Comparison of ENCODE assay signal across 21 cellular contexts in genomic region chr12:19203539-19204506, GRCh38.
DNase-seq lines count a peak whose midpoint lies in the region; ATAC-seq and TF ChIP-seq lines count a peak whose summit lies in the region.
"Had no signal": no experiment of that assay in that cellular context is flagged by ENCODE, and none has a peak within 500 bp of the region (broad histone marks: within the 10 kb centered on the region; RNA-seq: fewer than 3 reads in every experiment).

No MANE protein-coding gene starts in this region.

- no peak overlapping the region for H3K27ac Mint-ChIP-seq in activated T-helper 17 cell treated with anti-CD3 and anti-CD28 coated beads, Interleukin-2, amount 50 U/mL, for 72 hours
- no peak overlapping the region for H3K27ac Mint-ChIP-seq in stimulated activated memory B cell treated with anti-CD40 and anti-IgM and Interleukin-4, amounts not matched to agents 10 μg/mL and 1 μg/mL and 100 μg/mL, for 72 hours
- H3K27ac Mint-ChIP-seq: CD8-positive, alpha-beta T cell had no signal

- H3K27ac ChIP-seq in left ventricle myocardium inferior (replicated peaks), result no peak overlapping the region
- H3K27ac ChIP-seq in ovary, result no peak overlapping the region
- H3K27ac ChIP-seq: A549, BLaER1 had no signal

- H3K4me3 Mint-ChIP-seq in activated T-helper 17 cell treated with anti-CD3 and anti-CD28 coated beads, Interleukin-2, amount 50 U/mL, for 72 hours, result no peak overlapping the region
- H3K4me3 Mint-ChIP-seq in stimulated activated memory B cell treated with anti-CD40 and anti-IgM and Interleukin-4, amounts not matched to agents 10 μg/mL and 1 μg/mL and 100 μg/mL, for 72 hours, result no peak overlapping the region
- H3K4me3 Mint-ChIP-seq: CD8-positive, alpha-beta T cell had no signal

- H3K4me3 ChIP-seq in left ventricle myocardium inferior (no peak overlapping the region), ovary (no peak overlapping the region)
- H3K4me3 ChIP-seq: A549, BLaER1, GM12878, K562 had no signal

- ATAC-seq in Right ventricle myocardium superior (ENCODE audit: poor library complexity) (peak; percentile 34), GM19035 (IDR thresholded peaks at IDR 0.05; ENCODE audit: unreplicated experiment) (no peak)
- peak; percentile 21 for ATAC-seq in activated T-helper 17 cell treated with anti-CD3 and anti-CD28 coated beads, Interleukin-2, amount 50 U/mL, for 72 hours (replicated peaks)
- peak; percentile 47 for ATAC-seq in stimulated activated memory B cell treated with anti-CD40 and anti-IgM and Interleukin-4, amounts not matched to agents 10 μg/mL and 1 μg/mL and 100 μg/mL, for 72 hours
- ATAC-seq: A549; CD8-positive, alpha-beta T cell; GM12878; K562; SK-N-SH treated with all-trans-retinoic acid at 6 μM for 48 hours had no signal

- intact Hi-C loops in Right ventricle myocardium superior (cut with DNase I), result no loop called here
- intact Hi-C loops in left ventricle myocardium inferior (cut with micrococcal nuclease), result no loop called here
- intact Hi-C loops in ovary (cut with DNase I), result no loop called here

- in situ Hi-C loops in KBM-7 (cut with MboI; ENCODE audit: low pct_unique_long_range_greater_than_20kb, low sequenced_read_pairs), result no loop called here

- no peaks in the 10 kb centered on the region for H3K27me3 ChIP-seq in left ventricle myocardium inferior (ENCODE audit: low read depth)
- no peaks in the 10 kb centered on the region for H3K27me3 ChIP-seq in ovary
- H3K27me3 ChIP-seq: BLaER1 had no signal

- no peak for TF ChIP-seq EP300 in ovary (IDR thresholded peaks at IDR 0.05)

- H3K36me3 ChIP-seq in left ventricle myocardium inferior, result no peaks in the 10 kb centered on the region
- no peaks in the 10 kb centered on the region for H3K36me3 ChIP-seq in ovary
- H3K36me3 ChIP-seq: BLaER1 had no signal

- no peaks in the 10 kb centered on the region for H3K4me1 Mint-ChIP-seq in activated T-helper 17 cell treated with anti-CD3 and anti-CD28 coated beads, Interleukin-2, amount 50 U/mL, for 72 hours
- H3K4me1 Mint-ChIP-seq in stimulated activated memory B cell treated with anti-CD40 and anti-IgM and Interleukin-4, amounts not matched to agents 10 μg/mL and 1 μg/mL and 100 μg/mL, for 72 hours, result no peaks in the 10 kb centered on the region

- H3K4me1 ChIP-seq in left ventricle myocardium inferior, result peaks cover 60% of the 10 kb centered on the region
- peaks cover 1% of the 10 kb centered on the region for H3K4me1 ChIP-seq in ovary (ENCODE audit: insufficient read depth)
- H3K4me1 ChIP-seq: BLaER1 had no signal

- no peak for TF ChIP-seq POLR2A in ovary (IDR thresholded peaks at IDR 0.05)

- H3K9me3 ChIP-seq in left ventricle myocardium inferior (replicated peaks) (peaks cover under 1% of the 10 kb centered on the region), ovary (no peaks in the 10 kb centered on the region)
- H3K9me3 ChIP-seq: A549, BLaER1 had no signal

- DNase-seq in Right ventricle myocardium superior (no peak), left ventricle myocardium inferior (no peak), KBM-7 (peak; percentile 18), ovary (no peak)
- DNase-seq: Calu3; CD8-positive, alpha-beta T cell; DMS53; EL; GOT3; NCI-H1436 treated with DMSO at 0.1 percent for 48 hours; NCI-H748 treated with DMSO at 0.1 percent for 48 hours; NK-92 treated with Interleukin-12 subunit alpha and Interleukin-12 subunit beta, amount 100 ng/mL, for 24 hours; SIG-M5 had no signal

- no peaks in the 10 kb centered on the region for H3K27me3 Mint-ChIP-seq in activated T-helper 17 cell treated with anti-CD3 and anti-CD28 coated beads, Interleukin-2, amount 50 U/mL, for 72 hours
- H3K27me3 Mint-ChIP-seq in stimulated activated memory B cell treated with anti-CD40 and anti-IgM and Interleukin-4, amounts not matched to agents 10 μg/mL and 1 μg/mL and 100 μg/mL, for 72 hours, result no peaks in the 10 kb centered on the region

- H3K36me3 Mint-ChIP-seq in activated T-helper 17 cell treated with anti-CD3 and anti-CD28 coated beads, Interleukin-2, amount 50 U/mL, for 72 hours (ENCODE audit: low read depth), result no peaks in the 10 kb centered on the region
- H3K36me3 Mint-ChIP-seq in stimulated activated memory B cell treated with anti-CD40 and anti-IgM and Interleukin-4, amounts not matched to agents 10 μg/mL and 1 μg/mL and 100 μg/mL, for 72 hours, result no peaks in the 10 kb centered on the region
- H3K36me3 Mint-ChIP-seq: CD8-positive, alpha-beta T cell had no signal

- WGBS in ovary, 3 donors, result 91 to 98% (median 97%) methylated on average over 6 of the region's 6 CpGs

- TF ChIP-seq CTCF in left ventricle myocardium inferior (IDR thresholded peaks at IDR 0.05; ENCODE audit: borderline replicate concordance), result no peak
- TF ChIP-seq CTCF in ovary (IDR thresholded peaks at IDR 0.05), result no peak

- no peaks in the 10 kb centered on the region for H3K9me3 Mint-ChIP-seq in activated T-helper 17 cell treated with anti-CD3 and anti-CD28 coated beads, Interleukin-2, amount 50 U/mL, for 72 hours
- no peaks in the 10 kb centered on the region for H3K9me3 Mint-ChIP-seq in stimulated activated memory B cell treated with anti-CD40 and anti-IgM and Interleukin-4, amounts not matched to agents 10 μg/mL and 1 μg/mL and 100 μg/mL, for 72 hours
- H3K9me3 Mint-ChIP-seq: CD8-positive, alpha-beta T cell had no signal
